ENCODE assay signal across 22 cellular contexts in genomic region chr1:246220495-246221065, GRCh38.
"Had no signal": no experiment of that assay in that cellular context is flagged by ENCODE, and none has a peak within 500 bp of the region (broad histone marks: within the 10 kb centered on the region; RNA-seq: fewer than 3 reads in every experiment).

No MANE protein-coding gene starts in this region.

- H3K4me1 ChIP-seq: colonic mucosa had no signal

- H3K4me2 ChIP-seq: SK-N-SH had no signal

- H3K27me3 ChIP-seq: brain microvascular endothelial cell, colonic mucosa, MG63, SJSA1 had no signal

- H3K4me3 ChIP-seq: colonic mucosa, MG63, SJSA1 had no signal

- DNase-seq: activated CD4-positive, alpha-beta T cell treated with anti-CD3 and anti-CD28 coated beads for 4 hours; activated CD4-positive, CD25-positive, alpha-beta regulatory T cell treated with anti-CD3 and anti-CD28 coated beads, Interleukin-2, amount 50 U/mL, for 72 hours; activated CD8-positive, alpha-beta T cell treated with anti-CD3 and anti-CD28 coated beads for 36 hours; activated effector memory CD4-positive, alpha-beta T cell treated with anti-CD3 and anti-CD28 coated beads, Interleukin-2, amount 50 U/mL, for 16 hours; activated naive CD4-positive, alpha-beta T cell; activated naive CD4-positive, alpha-beta T cell treated with anti-CD3 and anti-CD28 coated beads, Interleukin-2, amount 50 U/mL, for 16 hours; activated naive CD8-positive, alpha-beta T cell treated with anti-CD3 and anti-CD28 coated beads for 36 hours; activated T-cell treated with anti-CD3 and anti-CD28 coated beads, Interleukin-2, amount 50 U/mL, for 1 hour; activated T-cell treated with anti-CD3 and anti-CD28 coated beads, Interleukin-2, amount 50 U/mL, for 72 hours; amniotic stem cell; aorta; brain microvascular endothelial cell; central memory CD4-positive, alpha-beta T cell; colonic mucosa; Kasumi-1; MG63; MV-4-11; NCI-H1694 treated with DMSO at 0.1 percent for 48 hours; NCI-H524 treated with DMSO at 0.1 percent for 48 hours; SK-N-SH had no signal

- H3K27ac ChIP-seq: brain microvascular endothelial cell, colonic mucosa, SJSA1 had no signal

- H3K9ac ChIP-seq: SK-N-SH had no signal

- ATAC-seq: activated CD8-positive, alpha-beta T cell treated with anti-CD3 and anti-CD28 coated beads for 36 hours; activated T-cell treated with anti-CD3 and anti-CD28 coated beads, Interleukin-2, amount 50 U/mL, for 72 hours; activated T-helper 17 cell treated with anti-CD3 and anti-CD28 coated beads, Interleukin-2, amount 50 U/mL, for 72 hours had no signal

- H3K36me3 ChIP-seq: brain microvascular endothelial cell, colonic mucosa, MG63, SJSA1 had no signal

- H3K9me3 ChIP-seq: colonic mucosa, MG63, SK-N-SH had no signal
